In genomic region chr4:185312699-185313098, GRCh38 we compare ENCODE assay signal across 18 cellular contexts.
DNase-seq lines count a peak whose midpoint lies in the region; ATAC-seq and TF ChIP-seq lines count a peak whose summit lies in the region.
"Had no signal": no experiment of that assay in that cellular context is flagged by ENCODE, and none has a peak within 500 bp of the region (broad histone marks: within the 10 kb centered on the region; RNA-seq: fewer than 3 reads in every experiment).

No MANE protein-coding gene starts in this region.

- TF ChIP-seq POLR2A in ovary (IDR thresholded peaks at IDR 0.05) = no peak

- POLR2A ChIA-PET in Caco-2 (lab: Charles Lee) = no interaction called here

- DNase-seq in NCI-H226 (peak; percentile 64), choroid plexus epithelial cell (ENCODE audit: low read depth) (peak; percentile 23), fibroblast of the aortic adventitia (ENCODE audit: low read depth) (peak; percentile 57), Caco-2 (no peak), nucleus accumbens (lab: John Stamatoyannopoulos, UW) (no peak), ovary (no peak)
- DNase-seq: 8988T; CD8-positive, alpha-beta T cell; DMS 273 treated with DMSO at 0.1 percent for 48 hours; DMS53; DND-41; EL; GOT3; H7 had no signal

- H3K4me1 ChIP-seq in Caco-2 (peaks cover 2% of the 10 kb centered on the region; the same call in 1 of the 2 replicates), ovary (ENCODE audit: insufficient read depth) (no peaks in the 10 kb centered on the region)

- no peak for ATAC-seq in HG03108 (IDR thresholded peaks at IDR 0.05; ENCODE audit: unreplicated experiment)
- ATAC-seq: CD8-positive, alpha-beta T cell; GM12878 had no signal

- peaks cover 10% of the 10 kb centered on the region for H3K36me3 Mint-ChIP-seq in Caco-2 (ENCODE audit: insufficient read depth, unreplicated experiment)

- no peaks in the 10 kb centered on the region for H3K36me3 ChIP-seq in Caco-2 (ENCODE audit: control insufficient read depth, insufficient read depth, low read length)
- H3K36me3 ChIP-seq in ovary = no peaks in the 10 kb centered on the region

- no peak for TF ChIP-seq EP300 in ovary (IDR thresholded peaks at IDR 0.05)

- BruUV-seq in Caco-2 (replicated peaks; lab: Mats Ljungman, UMichigan) = no TSS peak

- no peak overlapping the region for H3K4me3 Mint-ChIP-seq in Caco-2 (ENCODE audit: unreplicated experiment)
- H3K4me3 Mint-ChIP-seq: B cell; CD8-positive, alpha-beta T cell had no signal

- CTCF ChIA-PET in Caco-2 (lab: Charles Lee) = no interaction called here

- no peaks in the 10 kb centered on the region for H3K27me3 Mint-ChIP-seq in Caco-2 (ENCODE audit: insufficient read depth, unreplicated experiment)
- H3K27me3 Mint-ChIP-seq: B cell had no signal

- no peak overlapping the region for H3K4me3 ChIP-seq in choroid plexus epithelial cell (ENCODE audit: low read depth, low read length)
- H3K4me3 ChIP-seq in fibroblast of the aortic adventitia (ENCODE audit: low read depth, low read length) = no peak overlapping the region
- H3K4me3 ChIP-seq in Caco-2 (ENCODE audit: low read depth, low read length) = no peak overlapping the region
- H3K4me3 ChIP-seq in ovary = no peak overlapping the region
- H3K4me3 ChIP-seq: BLaER1 treated with 17β-estradiol and CSF1 and Interleukin-3, amounts not matched to agents 10 nM and 100 nM; GM12878 had no signal

- H3K27ac Mint-ChIP-seq in Caco-2 (ENCODE audit: unreplicated experiment) = no peak overlapping the region
- H3K27ac Mint-ChIP-seq: B cell; CD8-positive, alpha-beta T cell had no signal

- WGBS in ovary, 3 donors = 95 to 98% (median 97%) methylated on average over 5 of the region's 5 CpGs

- no peak overlapping the region for H3K27ac ChIP-seq in ovary
- H3K27ac ChIP-seq: BLaER1 treated with 17β-estradiol and CSF1 and Interleukin-3, amounts not matched to agents 10 nM and 100 nM had no signal

- H3K9me3 ChIP-seq in Caco-2 = no peaks in the 10 kb centered on the region
- no peaks in the 10 kb centered on the region for H3K9me3 ChIP-seq in ovary

- H3K27me3 ChIP-seq in Caco-2 (replicated peaks; ENCODE audit: control insufficient read depth, insufficient read depth, low read length) (no peaks in the 10 kb centered on the region), ovary (no peaks in the 10 kb centered on the region)
- H3K27me3 ChIP-seq: BLaER1 treated with 17β-estradiol and CSF1 and Interleukin-3, amounts not matched to agents 10 nM and 100 nM had no signal

- TF ChIP-seq CTCF in choroid plexus epithelial cell (conservative IDR thresholded peaks at IDR 0.05; ENCODE audit: low read depth, low read length) = no peak
- no peak for TF ChIP-seq CTCF in fibroblast of the aortic adventitia (IDR thresholded peaks at IDR 0.05; ENCODE audit: insufficient read depth, low read length)
- no peak for TF ChIP-seq CTCF in Caco-2 (IDR thresholded peaks at IDR 0.05; ENCODE audit: insufficient read depth in 1 of 2, low read depth in 1 of 2, low read length in 1 of 2, severe bottlenecking in 1 of 2, unreplicated experiment in 1 of 2)
- no peak for TF ChIP-seq CTCF in ovary (IDR thresholded peaks at IDR 0.05)

- H3K4me1 Mint-ChIP-seq in Caco-2 (ENCODE audit: low read depth, unreplicated experiment) = peaks cover 12% of the 10 kb centered on the region

- no peaks in the 10 kb centered on the region for H3K9me3 Mint-ChIP-seq in Caco-2 (ENCODE audit: unreplicated experiment)
- H3K9me3 Mint-ChIP-seq: CD8-positive, alpha-beta T cell had no signal

- intact Hi-C loops in Caco-2 (cut with micrococcal nuclease; ENCODE audit: unreplicated experiment) (no loop called here), ovary (cut with DNase I) (no loop called here)

Comparison
In these comparisons a context has a peak if more than half of its experiments do, and no peak if none do; other contexts are left out.
1. DNase-seq: peak in NCI-H226 (single experiment), choroid plexus epithelial cell (single experiment) and fibroblast of the aortic adventitia (single experiment); none in Caco-2 (0 of 2), nucleus accumbens (0 of 56) and ovary (0 of 5).